In the genomic region with DNA sequence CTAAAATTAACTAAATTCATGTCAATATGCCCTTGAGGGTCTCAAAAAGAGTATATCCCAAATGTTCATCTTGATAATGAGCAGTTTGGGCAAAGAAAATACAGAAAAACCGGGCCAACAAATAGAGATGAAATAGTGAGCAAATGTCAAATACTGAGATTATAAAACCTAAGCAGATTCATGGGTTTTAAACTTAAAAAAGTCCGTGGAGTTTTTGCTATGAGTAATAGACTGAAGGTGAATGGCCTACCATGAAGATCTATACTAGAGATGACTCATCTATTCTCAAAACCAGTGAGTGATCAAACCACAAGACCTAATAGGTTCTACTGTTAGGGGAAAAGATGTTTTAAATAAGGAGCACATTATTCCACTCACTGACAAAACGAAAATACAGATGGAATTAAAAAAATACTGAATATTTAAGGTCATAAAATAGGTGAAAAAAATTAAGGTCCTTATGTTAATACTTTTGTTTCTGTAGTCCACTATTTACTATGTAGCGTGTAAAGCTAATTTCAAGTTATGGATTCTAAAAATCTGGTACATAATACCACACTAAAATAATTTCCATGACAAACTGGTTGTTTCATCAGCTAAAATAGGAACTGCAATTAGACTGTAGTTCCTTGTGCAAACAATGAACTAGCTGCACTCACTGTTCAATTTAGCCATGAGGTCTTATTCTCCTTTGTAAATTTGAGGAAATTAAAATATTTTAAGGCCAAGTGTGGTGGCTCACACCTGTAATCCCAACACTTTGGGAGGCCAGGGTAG, we compare ENCODE assay signal across 9 cellular contexts. TPM values are rescaled to one million over a fixed set of nuclear protein-coding genes. Genes with fewer than 3 reads are reported as not detected.
DNase-seq lines count a peak whose midpoint lies in the region; ATAC-seq and TF ChIP-seq lines count a peak whose summit lies in the region.
"Had no signal": no experiment of that assay in that cellular context is flagged by ENCODE, and none has a peak within 500 bp of the region (broad histone marks: within the 10 kb centered on the region; RNA-seq: fewer than 3 reads in every experiment).

No MANE protein-coding gene starts in this region.

- DNase-seq in activated naive CD4-positive, alpha-beta T cell treated with anti-CD3 and anti-CD28 coated beads, Interleukin-2, amount 50 U/mL, for 16 hours = no peak
- DNase-seq in RPMI7951 (ENCODE audit: low read depth) (peak; percentile 87), epithelial cell of proximal tubule (ENCODE audit: low read depth) (peak; percentile 64), skeletal muscle cell (ENCODE audit: low read depth) (peak; percentile 62), middle frontal gyrus (ENCODE audit: extremely low spot score, low spot score) (no peak), KG1 (lab: John Stamatoyannopoulos, UW) (no peak)
- DNase-seq: lower lobe of right lung had no signal

- TF ChIP-seq CTCF in epithelial cell of proximal tubule (conservative IDR thresholded peaks at IDR 0.05; ENCODE audit: low read depth, low read length) = no peak

- H3K27me3 Mint-ChIP-seq in activated naive CD4-positive, alpha-beta T cell treated with anti-CD3 and anti-CD28 coated beads, Interleukin-2, amount 50 U/mL, for 24 hours = no peaks in the 10 kb centered on the region

- peak overlapping the region; percentile 97 for H3K27ac Mint-ChIP-seq in activated naive CD4-positive, alpha-beta T cell treated with anti-CD3 and anti-CD28 coated beads, Interleukin-2, amount 50 U/mL, for 24 hours

- ATAC-seq in HG02938 (IDR thresholded peaks at IDR 0.05; ENCODE audit: unreplicated experiment) = peak; percentile 71

- H3K36me3 Mint-ChIP-seq in activated naive CD4-positive, alpha-beta T cell treated with anti-CD3 and anti-CD28 coated beads, Interleukin-2, amount 50 U/mL, for 24 hours = peaks cover 61% of the 10 kb centered on the region

- H3K4me3 Mint-ChIP-seq in activated naive CD4-positive, alpha-beta T cell treated with anti-CD3 and anti-CD28 coated beads, Interleukin-2, amount 50 U/mL, for 24 hours = peak overlapping the region; percentile 99

- H3K4me3 ChIP-seq in epithelial cell of proximal tubule (ENCODE audit: low read depth, low read length) (peak overlapping the region; percentile 15), skeletal muscle cell (ENCODE audit: low read depth, low read length) (peak overlapping the region; percentile 14)
- H3K4me3 ChIP-seq: lower lobe of right lung had no signal

- peaks cover 56% of the 10 kb centered on the region for H3K4me1 Mint-ChIP-seq in activated naive CD4-positive, alpha-beta T cell treated with anti-CD3 and anti-CD28 coated beads, Interleukin-2, amount 50 U/mL, for 24 hours

- H3K9me3 Mint-ChIP-seq in activated naive CD4-positive, alpha-beta T cell treated with anti-CD3 and anti-CD28 coated beads, Interleukin-2, amount 50 U/mL, for 24 hours = no peaks in the 10 kb centered on the region

RNA-seq across cellular contexts. Expression of a gene that starts 5.0 kb away (rescaled TPM):
- total RNA-seq in RPMI7951 (2014; rRNA removed; shearing (Covaris generic)) = 559 and 723 TPM in 2 replicates
- total RNA-seq in epithelial cell of proximal tubule = 755 and 938 TPM in 2 replicates

RNA-seq across cellular contexts. Expression of a gene that starts 15.7 kb away (rescaled TPM):
- 0.12 TPM in 1 of 2 replicates, not detected in the other for total RNA-seq in RPMI7951 (2014; rRNA removed; shearing (Covaris generic))
- 0.07 TPM in 1 of 2 replicates, not detected in the other for total RNA-seq in epithelial cell of proximal tubule

Comparison
In these comparisons a context has a peak if more than half of its experiments do, and no peak if none do; other contexts are left out.
1. DNase-seq: peak in RPMI7951 (single experiment), epithelial cell of proximal tubule (single experiment) and skeletal muscle cell (single experiment); none in activated naive CD4-positive, alpha-beta T cell treated with anti-CD3 and anti-CD28 coated beads, Interleukin-2, amount 50 U/mL, for 16 hours (single experiment), middle frontal gyrus (single experiment) and KG1 (single experiment).